In genomic region chr5:64612349-64612961, GRCh38 we compare ENCODE assay signal across 8 cellular contexts.
A peak's percentile ranks its signal among the peaks of the same experiment; 100 is the strongest.
DNase-seq lines count a peak whose midpoint lies in the region; ATAC-seq lines count a peak whose summit lies in the region.

No MANE protein-coding gene starts in this region.

- H3K79me1 ChIP-seq in mesenchymal stem cell (replicated peaks; ENCODE audit: low read length, poor library complexity, severe bottlenecking), result no peaks in the 10 kb centered on the region

- peak; percentile 36 for ATAC-seq in HG03159 (IDR thresholded peaks at IDR 0.05; ENCODE audit: unreplicated experiment)

- no peak overlapping the region for H2BK5ac ChIP-seq in mesenchymal stem cell (ENCODE audit: low read depth, low read length, poor library complexity, severe bottlenecking)

- no peak overlapping the region for H3K14ac ChIP-seq in mesenchymal stem cell (ENCODE audit: low read length in 2 of 2)

- H2BK120ac ChIP-seq in mesenchymal stem cell (ENCODE audit: low read depth, low read length), result no peak overlapping the region

- H3K4me1 ChIP-seq in NT2/D1 (ENCODE audit: insufficient read depth, insufficient read length) (no peaks in the 10 kb centered on the region), endocrine pancreas (ENCODE audit: control insufficient read depth, insufficient read depth, low read length) (peaks cover 9% of the 10 kb centered on the region), mesenchymal stem cell (ENCODE audit: control insufficient read depth, insufficient read depth, low read depth, low read length) (no peaks in the 10 kb centered on the region)

- H3K27me3 ChIP-seq in NT2/D1 (ENCODE audit: insufficient read depth, insufficient read length) (no peaks in the 10 kb centered on the region), endocrine pancreas (ENCODE audit: control insufficient read depth, insufficient read depth, low read length) (no peaks in the 10 kb centered on the region), mesenchymal stem cell (ENCODE audit: control insufficient read depth in 1 of 2, insufficient read depth in 1 of 2, low read length in 2 of 2) (peaks cover 10 to 45% of the 10 kb centered on the region in 2 experiments)

- H4K8ac ChIP-seq in mesenchymal stem cell (ENCODE audit: low read length), result no peak overlapping the region

- no peak overlapping the region for H2BK15ac ChIP-seq in mesenchymal stem cell (ENCODE audit: low read depth, poor library complexity, severe bottlenecking)

- H2AFZ ChIP-seq in mesenchymal stem cell (ENCODE audit: low read depth, low read length), result no peak overlapping the region

- H3K18ac ChIP-seq in mesenchymal stem cell (ENCODE audit: low read depth in 1 of 2, low read length in 2 of 2), result no peak overlapping the region

- H3K36me3 ChIP-seq in NT2/D1 (ENCODE audit: insufficient read depth, insufficient read length, low read length) (no peaks in the 10 kb centered on the region), endocrine pancreas (ENCODE audit: control insufficient read depth, insufficient read depth, low read length) (no peaks in the 10 kb centered on the region), mesenchymal stem cell (ENCODE audit: control insufficient read depth in 1 of 2, insufficient read depth in 2 of 2, low read depth in 1 of 2, low read length in 2 of 2) (no peaks in the 10 kb centered on the region)

- H3K4me2 ChIP-seq in mesenchymal stem cell (ENCODE audit: low read length, poor library complexity, severe bottlenecking), result no peak overlapping the region

- H4K91ac ChIP-seq in mesenchymal stem cell (ENCODE audit: low read length), result no peak overlapping the region

- no peak overlapping the region for H2BK12ac ChIP-seq in mesenchymal stem cell (ENCODE audit: low read length in 2 of 2)

- H3K4ac ChIP-seq in mesenchymal stem cell (ENCODE audit: low read depth in 1 of 2, low read length in 2 of 2), result no peak overlapping the region

- H3K23ac ChIP-seq in mesenchymal stem cell (ENCODE audit: low read length in 2 of 2), result no peak overlapping the region

- peak; percentile 45 for DNase-seq in SIG-M5 treated with dmso at 0.1 percent for 504 hours (lab: John Stamatoyannopoulos, UW; ENCODE audit: unreplicated experiment)
- DNase-seq in SIG-M5 (lab: John Stamatoyannopoulos, UW), result no peak
- peak; percentile 30 for DNase-seq in NT2/D1 (ENCODE audit: low read depth, low spot score)
- peak; percentile 69 for DNase-seq in mesenchymal stem cell
- DNase-seq in activated effector memory CD4-positive, alpha-beta T cell treated with anti-CD3 and anti-CD28 coated beads, Interleukin-2, amount 50 U/mL, for 16 hours, result no peak
- DNase-seq in activated T-cell treated with anti-CD3 and anti-CD28 coated beads for 4 hours, result no peak

- no peak overlapping the region for H3K27ac ChIP-seq in mesenchymal stem cell (ENCODE audit: low read length, poor library complexity, severe bottlenecking)

- H3K9ac ChIP-seq in NT2/D1 (ENCODE audit: insufficient read length, low read depth) (no peak overlapping the region), endocrine pancreas (ENCODE audit: control insufficient read depth, insufficient read depth, low read length) (peak overlapping the region; percentile 13), mesenchymal stem cell (ENCODE audit: low read length) (no peak overlapping the region)

- H3K4me3 ChIP-seq in NT2/D1 (ENCODE audit: insufficient read length, low read depth) (no peak overlapping the region), endocrine pancreas (ENCODE audit: control insufficient read depth, insufficient read depth, low read length) (peak overlapping the region; percentile 18), mesenchymal stem cell (ENCODE audit: insufficient read depth in 1 of 2, low read depth in 1 of 2, low read length in 2 of 2) (no peak overlapping the region)

- H2AK5ac ChIP-seq in mesenchymal stem cell (ENCODE audit: low read length, severe bottlenecking), result no peak overlapping the region

- H3K9me3 ChIP-seq in NT2/D1 (ENCODE audit: insufficient read depth, low read length) (no peaks in the 10 kb centered on the region), endocrine pancreas (ENCODE audit: control insufficient read depth, low read length) (no peaks in the 10 kb centered on the region), mesenchymal stem cell (ENCODE audit: control insufficient read depth, low read length) (no peaks in the 10 kb centered on the region)

- WGBS in mesenchymal stem cell, result 22% methylated on average over 4 of the region's 5 CpGs

Comparison
In these comparisons a context has a peak if more than half of its experiments do, and no peak if none do; other contexts are left out.
1. DNase-seq: peak in SIG-M5 treated with dmso at 0.1 percent for 504 hours (single experiment), NT2/D1 (single experiment) and mesenchymal stem cell (single experiment); none in SIG-M5 (single experiment), activated effector memory CD4-positive, alpha-beta T cell treated with anti-CD3 and anti-CD28 coated beads, Interleukin-2, amount 50 U/mL, for 16 hours (single experiment) and activated T-cell treated with anti-CD3 and anti-CD28 coated beads for 4 hours (single experiment).